ENCODE assay signal across 8 cellular contexts in genomic region chr2:42127425-42128424, GRCh38. TPM values are rescaled to one million over a fixed set of nuclear protein-coding genes. Genes with fewer than 3 reads are reported as not detected.
DNase-seq lines count a peak whose midpoint lies in the region; ATAC-seq and TF ChIP-seq lines count a peak whose summit lies in the region.

No MANE protein-coding gene starts in this region.

- no peak for DNase-seq in T-helper 2 cell treated with Interferon-gamma antibody and Interleukin-4, amounts not matched to agents 5 μg/mL and 100 μg/mL, for 36 hours (ENCODE audit: low spot score)
- peak; percentile 66 for DNase-seq in occipital lobe (lab: John Stamatoyannopoulos, UW)
- DNase-seq in stimulated activated CD4-positive, alpha-beta T cell treated with anti-CD3 and anti-CD28 coated beads, Interleukin-2, amount 100 ng/mL, for 24 hours, result no peak
- no peak for DNase-seq in nucleus accumbens (lab: John Stamatoyannopoulos, UW)
- no peak for DNase-seq in foreskin fibroblast
- no peak for DNase-seq in cerebellar cortex (ENCODE audit: low spot score)

- H3K27me3 Mint-ChIP-seq in T-helper 2 cell treated with Interferon-gamma antibody and Interleukin-4, amounts not matched to agents 5 μg/mL and 100 μg/mL, for 36 hours (ENCODE audit: low read depth), result no peaks in the 10 kb centered on the region

- TF ChIP-seq CTCF in foreskin fibroblast (IDR thresholded peaks at IDR 0.05; ENCODE audit: low read depth, low read length), result no peak

- H3K4me3 Mint-ChIP-seq in T-helper 2 cell treated with Interferon-gamma antibody and Interleukin-4, amounts not matched to agents 5 μg/mL and 100 μg/mL, for 36 hours, result peak overlapping the region; percentile 50

- H3K4me3 ChIP-seq in foreskin fibroblast (ENCODE audit: low read depth in 1 of 2, low read length in 2 of 2), result no peak overlapping the region

- peaks cover 81% of the 10 kb centered on the region for H3K4me1 Mint-ChIP-seq in T-helper 2 cell treated with Interferon-gamma antibody and Interleukin-4, amounts not matched to agents 5 μg/mL and 100 μg/mL, for 36 hours (ENCODE audit: low read depth)

- H3K27ac Mint-ChIP-seq in T-helper 2 cell treated with Interferon-gamma antibody and Interleukin-4, amounts not matched to agents 5 μg/mL and 100 μg/mL, for 36 hours, result peak overlapping the region; percentile 61

- ATAC-seq in GM18870 (IDR thresholded peaks at IDR 0.05; ENCODE audit: unreplicated experiment) (peak; percentile 59), HG02798 (IDR thresholded peaks at IDR 0.05; ENCODE audit: poor library complexity, unreplicated experiment) (peak; percentile 83)

- H3K36me3 Mint-ChIP-seq in T-helper 2 cell treated with Interferon-gamma antibody and Interleukin-4, amounts not matched to agents 5 μg/mL and 100 μg/mL, for 36 hours (ENCODE audit: low read depth), result peaks cover 4% of the 10 kb centered on the region

- no peaks in the 10 kb centered on the region for H3K9me3 Mint-ChIP-seq in T-helper 2 cell treated with Interferon-gamma antibody and Interleukin-4, amounts not matched to agents 5 μg/mL and 100 μg/mL, for 36 hours

RNA-seq across cellular contexts. Expression of gene EML4, which starts 41.4 kb away (rescaled TPM):
- 41.6 TPM for total RNA-seq in occipital lobe
